Comparison of ENCODE assay signal across 9 cellular contexts in genomic region chr12:101570022-101570421, GRCh38. TPM values are rescaled to one million over a fixed set of nuclear protein-coding genes. Genes with fewer than 3 reads are reported as not detected.
DNase-seq lines count a peak whose midpoint lies in the region; ATAC-seq and TF ChIP-seq lines count a peak whose summit lies in the region.
"Had no signal": no experiment of that assay in that cellular context is flagged by ENCODE, and none has a peak within 500 bp of the region (broad histone marks: within the 10 kb centered on the region; RNA-seq: fewer than 3 reads in every experiment).

No MANE protein-coding gene starts in this region.

- H3K27me3 ChIP-seq in A673 (replicated peaks; ENCODE audit: insufficient read depth, low read depth, low read length, poor library complexity) (no peaks in the 10 kb centered on the region), RWPE2 (ENCODE audit: insufficient read depth, poor library complexity, severe bottlenecking) (no peaks in the 10 kb centered on the region)

- H3K4me1 Mint-ChIP-seq in activated CD8-positive, alpha-beta memory T cell treated with anti-CD3 and anti-CD28 coated beads, Interleukin-2, amount 10 ng/mL, durations not matched to agents 7 days and 5 days = peaks cover 2% of the 10 kb centered on the region

- no peak overlapping the region for H3K27ac Mint-ChIP-seq in activated CD8-positive, alpha-beta memory T cell treated with anti-CD3 and anti-CD28 coated beads, Interleukin-2, amount 10 ng/mL, durations not matched to agents 7 days and 5 days
- H3K27ac Mint-ChIP-seq: activated naive CD8-positive, alpha-beta T cell had no signal

- intact Hi-C loops in A673 (cut with micrococcal nuclease; ENCODE audit: unreplicated experiment) = loop anchor here (2.0 to 5.0 kb wide), 3 partner anchors 97 to 267 kb away; no protein-coding TSS in a partner anchor

- peak; percentile 59 for TF ChIP-seq CTCF in A673 (conservative IDR thresholded peaks at IDR 0.05; ENCODE audit: low read depth, low read length)
- TF ChIP-seq CTCF in RWPE2 (IDR thresholded peaks at IDR 0.05; ENCODE audit: poor library complexity, severe bottlenecking) = peak; percentile 47

- H3K4me3 ChIP-seq in A673 (ENCODE audit: low read depth, low read length, poor library complexity, severe bottlenecking) (no peak overlapping the region), RWPE2 (ENCODE audit: severe bottlenecking) (no peak overlapping the region)

- no peaks in the 10 kb centered on the region for H3K36me3 ChIP-seq in A673 (ENCODE audit: insufficient read depth, low read length, poor library complexity, severe bottlenecking)
- H3K36me3 ChIP-seq in RWPE2 (ENCODE audit: low read depth) = no peaks in the 10 kb centered on the region

- no peak overlapping the region for H3K4me3 Mint-ChIP-seq in activated CD8-positive, alpha-beta memory T cell treated with anti-CD3 and anti-CD28 coated beads, Interleukin-2, amount 10 ng/mL, durations not matched to agents 7 days and 5 days
- H3K4me3 Mint-ChIP-seq: activated naive CD8-positive, alpha-beta T cell had no signal

- H3K27ac ChIP-seq in A673 (ENCODE audit: low read depth, low read length, poor library complexity, severe bottlenecking) (no peak overlapping the region), RWPE2 (ENCODE audit: poor library complexity, severe bottlenecking) (no peak overlapping the region)

- H3K36me3 Mint-ChIP-seq in activated CD8-positive, alpha-beta memory T cell treated with anti-CD3 and anti-CD28 coated beads, Interleukin-2, amount 10 ng/mL, durations not matched to agents 7 days and 5 days = no peaks in the 10 kb centered on the region
- H3K36me3 Mint-ChIP-seq: activated naive CD8-positive, alpha-beta T cell had no signal

- no peaks in the 10 kb centered on the region for H3K9me3 Mint-ChIP-seq in activated CD8-positive, alpha-beta memory T cell treated with anti-CD3 and anti-CD28 coated beads, Interleukin-2, amount 10 ng/mL, durations not matched to agents 7 days and 5 days (ENCODE audit: low read depth)

- no TSS peak for BruUV-seq in A673 (replicated peaks; lab: Mats Ljungman, UMichigan)

- POLR2A ChIA-PET in A673 (lab: Charles Lee; ENCODE audit: low non-redundant PET) = no interaction called here

- H3K9me3 ChIP-seq in A673 (ENCODE audit: low read depth, low read length, poor library complexity, severe bottlenecking) = no peaks in the 10 kb centered on the region
- no peaks in the 10 kb centered on the region for H3K9me3 ChIP-seq in RWPE2 (ENCODE audit: severe bottlenecking)

- H3K27me3 Mint-ChIP-seq in activated CD8-positive, alpha-beta memory T cell treated with anti-CD3 and anti-CD28 coated beads, Interleukin-2, amount 10 ng/mL, durations not matched to agents 7 days and 5 days = peaks cover 49% of the 10 kb centered on the region

- H3K4me1 ChIP-seq in A673 (ENCODE audit: insufficient read depth, low read length, poor library complexity, severe bottlenecking) (peaks cover 4% of the 10 kb centered on the region), RWPE2 (ENCODE audit: insufficient read depth, poor library complexity, severe bottlenecking) (no peaks in the 10 kb centered on the region)

- ATAC-seq in RWPE2 (ENCODE audit: low read depth) = peak; percentile 74; the same call in 2 of the 3 replicates
- ATAC-seq in activated CD8-positive, alpha-beta memory T cell treated with anti-CD3 and anti-CD28 coated beads, Interleukin-2, amount 10 ng/mL, durations not matched to agents 7 days and 5 days = no peak

- CTCF ChIA-PET in A673 (lab: Charles Lee) = no interaction called here
- CTCF ChIA-PET in activated CD8-positive, alpha-beta memory T cell treated with anti-CD3 and anti-CD28 coated beads, Interleukin-2, amount 10 ng/mL, durations not matched to agents 7 days and 5 days (lab: Charles Lee) = interaction anchor here (0.6 kb wide), 1 partner anchor 26 kb away, joined by 3 read pairs; no protein-coding TSS in a partner anchor

- DNase-seq in A673 (ENCODE audit: low spot score) (peak; percentile 70), HCEC 1CT (peak; percentile 29), RWPE2 (ENCODE audit: low spot score) (no peak), globus pallidus (ENCODE audit: low spot score) (peak; percentile 12), stromal cell of bone marrow (ENCODE audit: low read depth) (peak; percentile 14), islet precursor cell (no peak)
- no peak for DNase-seq in activated CD8-positive, alpha-beta memory T cell treated with anti-CD3 and anti-CD28 coated beads, Interleukin-2, amount 10 ng/mL, durations not matched to agents 7 days and 5 days
- DNase-seq in stimulated activated CD4-positive, alpha-beta T cell treated with anti-CD3 and anti-CD28 coated beads, Interleukin-1b, Interleukin-23, amount 100 ng/mL, for 48 hours = no peak

RNA-seq across cellular contexts. Expression of gene MYBPC1, which starts 24.7 kb away (rescaled TPM):
- 0.09 and 0.49 TPM in 2 replicates for total RNA-seq in A673 (2021)
- total RNA-seq in activated CD8-positive, alpha-beta memory T cell treated with anti-CD3 and anti-CD28 coated beads, Interleukin-2, amount 10 ng/mL, durations not matched to agents 7 days and 5 days = not detected

Comparison
In these comparisons a context has a peak if more than half of its experiments do, and no peak if none do; other contexts are left out.
1. DNase-seq: peak in A673 (single experiment), HCEC 1CT (single experiment), globus pallidus (single experiment) and stromal cell of bone marrow (single experiment); none in RWPE2 (single experiment), activated CD8-positive, alpha-beta memory T cell treated with anti-CD3 and anti-CD28 coated beads, Interleukin-2, amount 10 ng/mL, durations not matched to agents 7 days and 5 days (single experiment), islet precursor cell (single experiment) and stimulated activated CD4-positive, alpha-beta T cell treated with anti-CD3 and anti-CD28 coated beads, Interleukin-1b, Interleukin-23, amount 100 ng/mL, for 48 hours (single experiment).